ENCODE assay signal across 18 cellular contexts in the genomic region with DNA sequence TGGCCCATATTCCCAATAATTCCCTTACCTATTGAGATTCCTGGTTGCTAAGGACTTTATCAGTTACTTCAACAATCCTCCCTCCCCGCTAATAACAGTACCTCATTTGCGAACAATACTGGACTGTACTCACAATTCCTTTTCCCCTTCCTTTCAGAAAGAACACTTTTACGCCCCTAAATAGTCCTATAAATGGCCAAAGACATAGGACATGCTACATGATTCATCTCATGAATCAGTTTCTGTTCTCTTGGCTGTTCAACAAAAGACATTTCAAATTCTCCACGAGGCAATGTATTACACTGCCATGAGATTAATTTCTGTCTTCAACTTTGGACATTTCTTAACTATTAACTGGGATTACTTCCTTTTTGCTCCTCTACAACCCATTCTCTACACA.
DNase-seq lines count a peak whose midpoint lies in the region; ATAC-seq and TF ChIP-seq lines count a peak whose summit lies in the region.
"Had no signal": no experiment of that assay in that cellular context is flagged by ENCODE, and none has a peak within 500 bp of the region (broad histone marks: within the 10 kb centered on the region; RNA-seq: fewer than 3 reads in every experiment).

No MANE protein-coding gene starts in this region.

- TF ChIP-seq CTCF in MCF 10A (IDR thresholded peaks at IDR 0.05; ENCODE audit: unreplicated experiment): no peak
- TF ChIP-seq CTCF in breast epithelium (IDR thresholded peaks at IDR 0.05): no peak
- no peak for TF ChIP-seq CTCF in mammary epithelial cell (conservative IDR thresholded peaks at IDR 0.05 in 1 of 2, IDR thresholded peaks at IDR 0.05 in 1 of 2; ENCODE audit: extremely low read depth in 1 of 2, insufficient read depth in 1 of 2, low read depth in 1 of 2, low read length in 2 of 2)
- no peak for TF ChIP-seq CTCF in foreskin keratinocyte (conservative IDR thresholded peaks at IDR 0.05)
- TF ChIP-seq CTCF in suprapubic skin (IDR thresholded peaks at IDR 0.05): no peak

- H3K9me3 ChIP-seq in breast epithelium: no peaks in the 10 kb centered on the region
- H3K9me3 ChIP-seq in mammary epithelial cell (replicated peaks; ENCODE audit: insufficient read depth, low read length): no peaks in the 10 kb centered on the region
- H3K9me3 ChIP-seq in suprapubic skin: no peaks in the 10 kb centered on the region

- BruUV-seq in MCF 10A (replicated peaks; lab: Mats Ljungman, UMichigan) (no TSS peak), mammary epithelial cell (replicated peaks; lab: Mats Ljungman, UMichigan) (no TSS peak)

- H3K4me1 Mint-ChIP-seq in MCF 10A (ENCODE audit: insufficient read depth, unreplicated experiment): peaks cover 16% of the 10 kb centered on the region
- H3K4me1 Mint-ChIP-seq in T-helper 2 cell treated with Interferon-gamma antibody and Interleukin-4, amounts not matched to agents 5 μg/mL and 100 μg/mL, for 36 hours (ENCODE audit: low read depth): no peaks in the 10 kb centered on the region
- H3K4me1 Mint-ChIP-seq: activated naive CD4-positive, alpha-beta T cell treated with anti-CD3 and anti-CD28 coated beads, Interleukin-2, amount 10 ng/mL, durations not matched to agents 7 days and 5 days; natural killer cell had no signal

- H3K4me3 Mint-ChIP-seq in MCF 10A (ENCODE audit: unreplicated experiment): no peak overlapping the region
- H3K4me3 Mint-ChIP-seq in T-helper 2 cell treated with Interferon-gamma antibody and Interleukin-4, amounts not matched to agents 5 μg/mL and 100 μg/mL, for 36 hours: no peak overlapping the region
- H3K4me3 Mint-ChIP-seq: activated naive CD4-positive, alpha-beta T cell treated with anti-CD3 and anti-CD28 coated beads, Interleukin-2, amount 10 ng/mL, durations not matched to agents 7 days and 5 days; CD4-positive, alpha-beta T cell; natural killer cell had no signal

- H3K36me3 ChIP-seq in breast epithelium: no peaks in the 10 kb centered on the region
- H3K36me3 ChIP-seq in mammary epithelial cell (ENCODE audit: insufficient read depth, low read length): no peaks in the 10 kb centered on the region
- H3K36me3 ChIP-seq in suprapubic skin: no peaks in the 10 kb centered on the region

- no peaks in the 10 kb centered on the region for H3K79me2 ChIP-seq in mammary epithelial cell (ENCODE audit: insufficient read depth, low read length)

- no peaks in the 10 kb centered on the region for H3K9me3 Mint-ChIP-seq in MCF 10A (ENCODE audit: unreplicated experiment)
- H3K9me3 Mint-ChIP-seq in T-helper 2 cell treated with Interferon-gamma antibody and Interleukin-4, amounts not matched to agents 5 μg/mL and 100 μg/mL, for 36 hours: no peaks in the 10 kb centered on the region
- H3K9me3 Mint-ChIP-seq: activated naive CD4-positive, alpha-beta T cell treated with anti-CD3 and anti-CD28 coated beads, Interleukin-2, amount 10 ng/mL, durations not matched to agents 7 days and 5 days; CD4-positive, alpha-beta T cell; natural killer cell had no signal

- CTCF ChIA-PET in MCF 10A (lab: Yijun Ruan, JAX): no interaction called here
- CTCF ChIA-PET in mammary epithelial cell (lab: Charles Lee; ENCODE audit: low non-redundant PET): no interaction called here

- H3K4me3 ChIP-seq in breast epithelium (no peak overlapping the region), mammary epithelial cell (replicated peaks in 1 of 3; ENCODE audit: insufficient read depth in 1 of 3, low read depth in 2 of 3, low read length in 3 of 3) (no peak overlapping the region), suprapubic skin (no peak overlapping the region)
- H3K4me3 ChIP-seq: dorsolateral prefrontal cortex had no signal

- no peak overlapping the region for H3K9ac ChIP-seq in mammary epithelial cell (ENCODE audit: insufficient read depth, low read length)

- no peaks in the 10 kb centered on the region for H3K36me3 Mint-ChIP-seq in MCF 10A (ENCODE audit: insufficient read depth, unreplicated experiment)
- H3K36me3 Mint-ChIP-seq in T-helper 2 cell treated with Interferon-gamma antibody and Interleukin-4, amounts not matched to agents 5 μg/mL and 100 μg/mL, for 36 hours (ENCODE audit: low read depth): no peaks in the 10 kb centered on the region
- H3K36me3 Mint-ChIP-seq: activated naive CD4-positive, alpha-beta T cell treated with anti-CD3 and anti-CD28 coated beads, Interleukin-2, amount 10 ng/mL, durations not matched to agents 7 days and 5 days; natural killer cell had no signal

- peak; percentile 64 for ATAC-seq in foreskin keratinocyte
- ATAC-seq: natural killer cell, PC-3 had no signal

- H4K20me1 ChIP-seq in mammary epithelial cell (ENCODE audit: insufficient read depth, low read length): no peaks in the 10 kb centered on the region

- peak overlapping the region; percentile 21 for H3K27ac Mint-ChIP-seq in MCF 10A (ENCODE audit: low read depth, unreplicated experiment)
- H3K27ac Mint-ChIP-seq in T-helper 2 cell treated with Interferon-gamma antibody and Interleukin-4, amounts not matched to agents 5 μg/mL and 100 μg/mL, for 36 hours: no peak overlapping the region
- H3K27ac Mint-ChIP-seq: activated naive CD4-positive, alpha-beta T cell treated with anti-CD3 and anti-CD28 coated beads, Interleukin-2, amount 10 ng/mL, durations not matched to agents 7 days and 5 days; CD4-positive, alpha-beta T cell; natural killer cell had no signal

- H3K27ac ChIP-seq in breast epithelium (peak overlapping the region in 1 of 2 donors; percentile 11), mammary epithelial cell (ENCODE audit: insufficient read depth, low read depth, low read length) (peak overlapping the region; percentile 29), foreskin keratinocyte (no peak overlapping the region), suprapubic skin (peak overlapping the region; percentile 12)

- H3K4me1 ChIP-seq in breast epithelium (no peaks in the 10 kb centered on the region), mammary epithelial cell (ENCODE audit: insufficient read depth, low read length) (peaks cover 9% of the 10 kb centered on the region), foreskin keratinocyte (no peaks in the 10 kb centered on the region), suprapubic skin (peaks cover 3% of the 10 kb centered on the region)

- DNase-seq in MCF 10A (ENCODE audit: unreplicated experiment): no peak
- no peak for DNase-seq in breast epithelium (ENCODE audit: low spot score in 2 of 2)
- peak; percentile 44 for DNase-seq in mammary epithelial cell
- peak in 1 of 2 donors; percentile 44 for DNase-seq in foreskin keratinocyte
- DNase-seq in suprapubic skin (ENCODE audit: low spot score in 2 of 2): no peak
- no peak for DNase-seq in superior temporal gyrus (ENCODE audit: extremely low spot score)
- DNase-seq in NCI-H2029 (lab: John Stamatoyannopoulos, UW): no peak
- no peak for DNase-seq in T-helper 2 cell treated with Interferon-gamma antibody and Interleukin-4, amounts not matched to agents 5 μg/mL and 100 μg/mL, for 36 hours (ENCODE audit: low spot score)
- DNase-seq: activated CD4-positive, alpha-beta T cell treated with anti-CD3 and anti-CD28 coated beads, Interleukin-2, amount 50 U/mL, for 1 hour; activated naive CD4-positive, alpha-beta T cell treated with anti-CD3 and anti-CD28 coated beads, Interleukin-2, amount 10 ng/mL, durations not matched to agents 7 days and 5 days; CD4-positive, alpha-beta T cell; dorsolateral prefrontal cortex; Karpas-422; natural killer cell; NCI-H1105 treated with DMSO at 0.1 percent for 48 hours; NCI-H2171; PC-3; trophoblast cell had no signal

- in situ Hi-C loops in mammary epithelial cell (cut with MboI; ENCODE audit: low sequenced_read_pairs in 2 of 2): no loop called here

- H2AFZ ChIP-seq in mammary epithelial cell (ENCODE audit: low read depth, low read length): peak overlapping the region; percentile 2

- 71% methylated on average over 4 of the region's 4 CpGs for WGBS in mammary epithelial cell (ENCODE audit: low coverage, missing lambda C conversion rate)
- 79% methylated on average over 4 of the region's 4 CpGs for WGBS in suprapubic skin

- intact Hi-C loops in MCF 10A (cut with micrococcal nuclease): no loop called here
- intact Hi-C loops in breast epithelium (cut with DNase I; ENCODE audit: low total_unique reads): no loop called here
- intact Hi-C loops in mammary epithelial cell (cut with micrococcal nuclease): no loop called here

- no peak for TF ChIP-seq EP300 in suprapubic skin (IDR thresholded peaks at IDR 0.05)

- H3K27me3 ChIP-seq in breast epithelium (no peaks in the 10 kb centered on the region), mammary epithelial cell (ENCODE audit: insufficient read depth, low read length) (no peaks in the 10 kb centered on the region), foreskin keratinocyte (no peaks in the 10 kb centered on the region), suprapubic skin (no peaks in the 10 kb centered on the region)
- H3K27me3 ChIP-seq: dorsolateral prefrontal cortex had no signal

- H3K4me2 ChIP-seq in mammary epithelial cell (ENCODE audit: insufficient read depth, low read depth, low read length): no peak overlapping the region

- no peaks in the 10 kb centered on the region for H3K27me3 Mint-ChIP-seq in MCF 10A (ENCODE audit: insufficient read depth, unreplicated experiment)
- no peaks in the 10 kb centered on the region for H3K27me3 Mint-ChIP-seq in T-helper 2 cell treated with Interferon-gamma antibody and Interleukin-4, amounts not matched to agents 5 μg/mL and 100 μg/mL, for 36 hours (ENCODE audit: low read depth)
- H3K27me3 Mint-ChIP-seq: activated naive CD4-positive, alpha-beta T cell treated with anti-CD3 and anti-CD28 coated beads, Interleukin-2, amount 10 ng/mL, durations not matched to agents 7 days and 5 days; CD4-positive, alpha-beta T cell had no signal

- POLR2A ChIA-PET in MCF 10A (lab: Yijun Ruan, JAX): no interaction called here

- TF ChIP-seq POLR2A in breast epithelium (IDR thresholded peaks at IDR 0.05) (no peak), suprapubic skin (IDR thresholded peaks at IDR 0.05) (no peak)

- dilution Hi-C loops in mammary epithelial cell (cut with HindIII; ENCODE audit: low sequenced_read_pairs): no loop called here
